In genomic region chr1:64920936-64921589, GRCh38 we compare ENCODE assay signal across 14 cellular contexts. TPM values are rescaled to one million over a fixed set of nuclear protein-coding genes. Genes with fewer than 3 reads are reported as not detected.
DNase-seq lines count a peak whose midpoint lies in the region; ATAC-seq, FAIRE-seq and TF ChIP-seq lines count a peak whose summit lies in the region.
"Had no signal": no experiment of that assay in that cellular context is flagged by ENCODE, and none has a peak within 500 bp of the region (broad histone marks: within the 10 kb centered on the region; RNA-seq: fewer than 3 reads in every experiment).

No MANE protein-coding gene starts in this region.

- H3K9me1 ChIP-seq in keratinocyte (ENCODE audit: control insufficient read depth, extremely low read depth, insufficient read depth, low read length), result no peaks in the 10 kb centered on the region

- no peaks in the 10 kb centered on the region for H4K20me1 ChIP-seq in keratinocyte (ENCODE audit: control insufficient read depth, extremely low read depth, insufficient read depth, low read length)

- in situ Hi-C loops in brain microvascular endothelial cell (cut with HindIII; ENCODE audit: low pct_ligation_motif_present, low sequenced_read_pairs), result no loop called here

- H3K79me2 ChIP-seq in keratinocyte (ENCODE audit: control insufficient read depth, insufficient read depth, low read length), result peaks cover 32% of the 10 kb centered on the region

- peak overlapping the region; percentile 74 for H3K27ac ChIP-seq in brain microvascular endothelial cell
- H3K27ac ChIP-seq in keratinocyte (ENCODE audit: control insufficient read depth, insufficient read depth, low read length), result no peak overlapping the region
- no peak overlapping the region for H3K27ac ChIP-seq in prostate gland
- peak overlapping the region in 2 of 4 donors; percentile 6 to 7 for H3K27ac ChIP-seq in body of pancreas
- no peak overlapping the region for H3K27ac ChIP-seq in right atrium auricular region
- H3K27ac ChIP-seq: HL-60, psoas muscle, VCaP had no signal

- TF ChIP-seq CTCF in AG10803 (conservative IDR thresholded peaks at IDR 0.05; ENCODE audit: low read length) (no peak), brain microvascular endothelial cell (IDR thresholded peaks at IDR 0.05; ENCODE audit: low read depth, low read length, missing control alignments) (no peak), keratinocyte (optimal IDR thresholded peaks at IDR 0.05 in 1 of 3, IDR thresholded peaks at IDR 0.05 in 1 of 3, conservative IDR thresholded peaks at IDR 0.05 in 1 of 3; ENCODE audit: extremely low read depth in 1 of 3, insufficient read depth in 2 of 3, low read length in 3 of 3) (no peak), prostate gland (IDR thresholded peaks at IDR 0.05) (no peak), body of pancreas (IDR thresholded peaks at IDR 0.05) (no peak), right atrium auricular region (IDR thresholded peaks at IDR 0.05) (no peak)

- peak; percentile 56 for DNase-seq in AG10803 (ENCODE audit: low read depth)
- DNase-seq in HTR-8/SVneo (ENCODE audit: insufficient read length, low spot score), result peak; percentile 31
- peak; percentile 46 for DNase-seq in brain microvascular endothelial cell
- DNase-seq in keratinocyte (ENCODE audit: low read depth, low spot score), result no peak
- DNase-seq in prostate gland (ENCODE audit: low spot score), result no peak
- DNase-seq in islet precursor cell, result no peak
- DNase-seq in body of pancreas, result no peak
- no peak for DNase-seq in right atrium auricular region (ENCODE audit: low spot score)
- DNase-seq: NCI-H1417 treated with DMSO at 0.1 percent for 48 hours, psoas muscle had no signal

- TF ChIP-seq POLR2A in prostate gland (IDR thresholded peaks at IDR 0.05) (no peak), body of pancreas (IDR thresholded peaks at IDR 0.05) (no peak)

- dilution Hi-C loops in keratinocyte (cut with MboI; ENCODE audit: extremely low pct_ligation_motif_present, low sequenced_read_pairs), result no loop called here

- no peak overlapping the region for H2AFZ ChIP-seq in keratinocyte (ENCODE audit: control insufficient read depth, low read length)

- no peak overlapping the region for H3K9ac ChIP-seq in keratinocyte (ENCODE audit: control insufficient read depth, extremely low read depth, insufficient read depth, low read length)

- H3K27me3 ChIP-seq in brain microvascular endothelial cell (replicated peaks), result no peaks in the 10 kb centered on the region
- no peaks in the 10 kb centered on the region for H3K27me3 ChIP-seq in keratinocyte (ENCODE audit: control insufficient read depth, extremely low read depth, insufficient read depth, low read length)
- H3K27me3 ChIP-seq in prostate gland (replicated peaks; ENCODE audit: insufficient read depth), result no peaks in the 10 kb centered on the region
- no peaks in the 10 kb centered on the region for H3K27me3 ChIP-seq in body of pancreas
- H3K27me3 ChIP-seq in right atrium auricular region, result no peaks in the 10 kb centered on the region

- no peaks in the 10 kb centered on the region for H3K9me3 ChIP-seq in keratinocyte (ENCODE audit: control insufficient read depth, low read depth, low read length)
- H3K9me3 ChIP-seq in prostate gland, result no peaks in the 10 kb centered on the region
- H3K9me3 ChIP-seq in body of pancreas, result no peaks in the 10 kb centered on the region
- H3K9me3 ChIP-seq in right atrium auricular region, result no peaks in the 10 kb centered on the region
- H3K9me3 ChIP-seq: psoas muscle had no signal

- peaks cover 31% of the 10 kb centered on the region for H3K4me1 ChIP-seq in keratinocyte (ENCODE audit: control insufficient read depth, extremely low read depth, insufficient read depth, low read length)
- H3K4me1 ChIP-seq in prostate gland (replicated peaks), result no peaks in the 10 kb centered on the region
- peaks cover 79% of the 10 kb centered on the region for H3K4me1 ChIP-seq in body of pancreas
- peaks cover 0 to 60% of the 10 kb centered on the region in 2 donors for H3K4me1 ChIP-seq in right atrium auricular region

- intact Hi-C loops in prostate gland (cut with DNase I) (no loop called here), body of pancreas (cut with DNase I) (no loop called here)

- no peak overlapping the region for H3K4me3 ChIP-seq in AG10803 (ENCODE audit: low read length)
- H3K4me3 ChIP-seq in brain microvascular endothelial cell (ENCODE audit: low read depth, low read length), result no peak overlapping the region
- H3K4me3 ChIP-seq in keratinocyte (ENCODE audit: control insufficient read depth in 2 of 3, extremely low read depth in 1 of 3, insufficient read depth in 2 of 3, low read depth in 1 of 3, low read length in 3 of 3), result no peak overlapping the region
- H3K4me3 ChIP-seq in prostate gland, result no peak overlapping the region
- H3K4me3 ChIP-seq in body of pancreas, result no peak overlapping the region
- no peak overlapping the region for H3K4me3 ChIP-seq in right atrium auricular region
- H3K4me3 ChIP-seq: psoas muscle had no signal

- H3K4me2 ChIP-seq in keratinocyte (ENCODE audit: control insufficient read depth, extremely low read depth, insufficient read depth, low read depth, low read length), result peak overlapping the region; percentile 34

- WGBS in prostate gland, result 70% methylated on average over 3 of the region's 3 CpGs
- WGBS in body of pancreas, 2 donors, result 55 to 70% methylated on average over 3 of the region's 3 CpGs

- no peak for ATAC-seq in body of pancreas
- ATAC-seq: psoas muscle had no signal

- FAIRE-seq in HTR-8/SVneo (lab: Jason Lieb, UNC) (no peak), keratinocyte (lab: Jason Lieb, UNC) (no peak)
- FAIRE-seq: GM19239, urothelium cell line had no signal

- H3K36me3 ChIP-seq in brain microvascular endothelial cell (replicated peaks), result no peaks in the 10 kb centered on the region
- H3K36me3 ChIP-seq in keratinocyte (ENCODE audit: control insufficient read depth in 2 of 2, extremely low read depth in 1 of 2, insufficient read depth in 2 of 2, low read length in 2 of 2), result no peaks in the 10 kb centered on the region
- H3K36me3 ChIP-seq in prostate gland, result no peaks in the 10 kb centered on the region
- H3K36me3 ChIP-seq in body of pancreas (replicated peaks in 1 of 2; ENCODE audit: insufficient read depth in 1 of 2, low read depth in 2 of 2), result no peaks in the 10 kb centered on the region
- H3K36me3 ChIP-seq in right atrium auricular region, result no peaks in the 10 kb centered on the region

RNA-seq across cellular contexts. Expression of gene JAK1, which starts 45.3 kb away (rescaled TPM):
- 46.5 to 56.3 TPM (median 50.9 TPM) in 3 replicates for polyA plus RNA-seq in keratinocyte
- polyA plus RNA-seq in keratinocyte (2011; ENCODE audit: low read depth), result 67.9 TPM
- 48.3 and 75.7 TPM in 2 replicates for polyA plus RNA-seq in keratinocyte (2011; cell fraction: cytosol; rRNA removed)
- 85.0 and 98.9 TPM in 2 replicates for polyA plus RNA-seq in keratinocyte (2011; cell fraction: nucleus; rRNA removed)
- polyA plus RNA-seq in keratinocyte (2012; ENCODE audit: low replicate concordance), result 35.1 and 48.7 TPM in 2 replicates
- polyA minus RNA-seq in keratinocyte, result 50.8 to 79.5 TPM (median 74.4 TPM) in 3 replicates
- 48.9 TPM for polyA minus RNA-seq in keratinocyte (2011; cell fraction: cytosol; rRNA and poly(A)+ RNA removed)
- polyA minus RNA-seq in keratinocyte (2011; cell fraction: nucleus; rRNA and poly(A)+ RNA removed), result 52.1 and 101 TPM in 2 replicates
- total RNA-seq in prostate gland (100 to 1,000 TPM in 1 of 2 donors, 10 to 100 TPM in 1; 66.3 to 115 TPM), body of pancreas (100 to 1,000 TPM; 106 to 136 TPM), right atrium auricular region (100 to 1,000 TPM in 1 of 2 donors, 10 to 100 TPM in 1; 90.3 to 122 TPM)

Comparison
In these comparisons a context has a peak if more than half of its experiments do, and no peak if none do; other contexts are left out.
1. DNase-seq: peak in AG10803 (single experiment), HTR-8/SVneo (single experiment) and brain microvascular endothelial cell (single experiment); none in keratinocyte (single experiment), prostate gland (single experiment), islet precursor cell (single experiment), body of pancreas (0 of 4) and right atrium auricular region (single experiment).